In genomic region chr3:180855364-180855763, GRCh38 we compare ENCODE assay signal across 9 cellular contexts. TPM values are rescaled to one million over a fixed set of nuclear protein-coding genes. Genes with fewer than 3 reads are reported as not detected.
DNase-seq lines count a peak whose midpoint lies in the region; ATAC-seq, FAIRE-seq and TF ChIP-seq lines count a peak whose summit lies in the region.
"Had no signal": no experiment of that assay in that cellular context is flagged by ENCODE, and none has a peak within 500 bp of the region (broad histone marks: within the 10 kb centered on the region; RNA-seq: fewer than 3 reads in every experiment).

No MANE protein-coding gene starts in this region.

- intact Hi-C loops in pancreas (cut with DNase I): no loop called here

- no peaks in the 10 kb centered on the region for H3K4me1 ChIP-seq in pancreas
- no peaks in the 10 kb centered on the region for H3K4me1 ChIP-seq in CD8-positive, alpha-beta memory T cell (ENCODE audit: insufficient read depth, low read length)

- peaks cover 3 to 25% of the 10 kb centered on the region in 2 donors for H3K27me3 Mint-ChIP-seq in CD8-positive, alpha-beta memory T cell

- H3K4me3 Mint-ChIP-seq in CD8-positive, alpha-beta memory T cell: no peak overlapping the region

- ATAC-seq in pancreas: no peak

- DNase-seq in GM12864 (ENCODE audit: low read depth): no peak
- DNase-seq in H7: peak; percentile 10
- peak; percentile 28 for DNase-seq in NCI-H524 treated with DMSO at 0.1 percent for 48 hours (lab: John Stamatoyannopoulos, UW)
- peak; percentile 6 for DNase-seq in fibroblast of the aortic adventitia (ENCODE audit: low read depth)
- DNase-seq in activated T-cell treated with anti-CD3 and anti-CD28 coated beads, Interleukin-2, amount 50 U/mL, for 48 hours: no peak
- DNase-seq in HuH-7.5 (ENCODE audit: low spot score): no peak
- DNase-seq in pancreas: no peak
- DNase-seq in CD8-positive, alpha-beta memory T cell: no peak
- DNase-seq: islet precursor cell had no signal

- POLR2A ChIA-PET in CD8-positive, alpha-beta memory T cell (lab: Charles Lee): no interaction called here

- CTCF ChIA-PET in CD8-positive, alpha-beta memory T cell (lab: Charles Lee): no interaction called here

- no peak overlapping the region for H3K4me3 ChIP-seq in GM12864 (ENCODE audit: low read depth, low read length)
- no peak overlapping the region for H3K4me3 ChIP-seq in H7 (ENCODE audit: insufficient read depth, low read depth, low read length)
- no peak overlapping the region for H3K4me3 ChIP-seq in fibroblast of the aortic adventitia (ENCODE audit: low read depth, low read length)
- H3K4me3 ChIP-seq in pancreas: no peak overlapping the region
- H3K4me3 ChIP-seq in CD8-positive, alpha-beta memory T cell (ENCODE audit: low read length): no peak overlapping the region

- H3K27ac ChIP-seq in pancreas: no peak overlapping the region
- H3K27ac ChIP-seq in CD8-positive, alpha-beta memory T cell (ENCODE audit: low read depth, low read length): no peak overlapping the region

- no peaks in the 10 kb centered on the region for H3K9me3 ChIP-seq in pancreas
- no peaks in the 10 kb centered on the region for H3K9me3 ChIP-seq in CD8-positive, alpha-beta memory T cell (ENCODE audit: low read length)

- 6% methylated on average over 2 of the region's 2 CpGs for WGBS in pancreas, 2 donors

- H3K36me3 Mint-ChIP-seq in CD8-positive, alpha-beta memory T cell: no peaks in the 10 kb centered on the region

- H3K27me3 ChIP-seq in H7 (ENCODE audit: control insufficient read depth, insufficient read depth, low read length): no peaks in the 10 kb centered on the region
- no peaks in the 10 kb centered on the region for H3K27me3 ChIP-seq in pancreas
- H3K27me3 ChIP-seq in CD8-positive, alpha-beta memory T cell (ENCODE audit: insufficient read depth, low read length, poor library complexity, severe bottlenecking): no peaks in the 10 kb centered on the region

- H3K36me3 ChIP-seq in H7 (replicated peaks; ENCODE audit: control insufficient read depth, insufficient read depth, low read length) (no peaks in the 10 kb centered on the region), pancreas (no peaks in the 10 kb centered on the region)
- H3K36me3 ChIP-seq in CD8-positive, alpha-beta memory T cell (ENCODE audit: insufficient read depth, low read length): no peaks in the 10 kb centered on the region

- FAIRE-seq in pancreas (lab: Jason Lieb, UNC): no peak

- no peaks in the 10 kb centered on the region for H3K4me1 Mint-ChIP-seq in CD8-positive, alpha-beta memory T cell

- TF ChIP-seq CTCF in GM12864 (IDR thresholded peaks at IDR 0.05; ENCODE audit: low read depth, low read length, missing control alignments): peak; percentile 39
- peak; percentile 35 for TF ChIP-seq CTCF in fibroblast of the aortic adventitia (IDR thresholded peaks at IDR 0.05; ENCODE audit: insufficient read depth, low read length)
- no peak for TF ChIP-seq CTCF in pancreas (IDR thresholded peaks at IDR 0.05)

- H3K9me3 Mint-ChIP-seq in CD8-positive, alpha-beta memory T cell: peaks cover 2 to 16% (median 7%) of the 10 kb centered on the region in 5 donors

- H3K27ac Mint-ChIP-seq in CD8-positive, alpha-beta memory T cell: no peak overlapping the region

RNA-seq across cellular contexts. Expression of gene FXR1, which starts 57.1 kb away (rescaled TPM):
- 151 and 201 TPM in 2 replicates for total RNA-seq in H7 (2014; rRNA removed; shearing (Covaris generic))
- total RNA-seq in fibroblast of the aortic adventitia (ENCODE audit: low replicate concordance): 104 and 443 TPM in 2 replicates
- total RNA-seq in pancreas: 10 to 100 TPM; 54.3 to 76.6 (median 59.7) TPM
- 10 to 100 TPM; 33.5 to 37.8 TPM for polyA plus RNA-seq in pancreas
- 100 to 1,000 TPM; 135 to 141 TPM for total RNA-seq in CD8-positive, alpha-beta memory T cell
- 49.3 TPM for polyA plus RNA-seq in CD8-positive, alpha-beta memory T cell

Comparison
In these comparisons a context has a peak if more than half of its experiments do, and no peak if none do; other contexts are left out.
1. DNase-seq: peak in H7 (single experiment), NCI-H524 treated with DMSO at 0.1 percent for 48 hours (single experiment) and fibroblast of the aortic adventitia (single experiment); none in GM12864 (single experiment), activated T-cell treated with anti-CD3 and anti-CD28 coated beads, Interleukin-2, amount 50 U/mL, for 48 hours (0 of 2), HuH-7.5 (single experiment), pancreas (0 of 6) and CD8-positive, alpha-beta memory T cell (0 of 5).
2. CTCF ChIP-seq: peak in GM12864 (single experiment) and fibroblast of the aortic adventitia (single experiment); none in pancreas (0 of 4).